ENCODE assay signal across 11 cellular contexts in the genomic region with DNA sequence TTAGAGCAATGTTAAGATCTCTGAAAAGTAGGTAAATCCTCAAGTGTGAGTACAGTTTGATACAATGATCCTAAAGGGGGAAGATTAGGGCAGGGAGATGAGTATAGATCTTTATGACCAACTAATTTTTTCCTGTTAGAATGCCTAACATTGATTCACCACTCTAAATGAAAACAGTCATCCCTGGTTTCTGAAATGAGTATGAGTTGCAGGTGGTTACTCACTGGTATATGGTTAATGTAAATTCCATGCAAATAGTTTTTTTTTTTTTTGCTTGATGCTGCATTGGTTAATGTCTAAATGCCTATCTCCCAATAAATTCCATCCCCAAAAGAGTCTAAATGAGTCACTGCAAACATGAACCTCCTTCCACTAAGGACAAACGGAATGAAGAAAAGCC. TPM values are rescaled to one million over a fixed set of nuclear protein-coding genes. Genes with fewer than 3 reads are reported as not detected.
A peak's percentile ranks its signal among the peaks of the same experiment; 100 is the strongest.
DNase-seq lines count a peak whose midpoint lies in the region; ATAC-seq and TF ChIP-seq lines count a peak whose summit lies in the region.
"Had no signal": no experiment of that assay in that cellular context is flagged by ENCODE, and none has a peak within 500 bp of the region (broad histone marks: within the 10 kb centered on the region; RNA-seq: fewer than 3 reads in every experiment).

No MANE protein-coding gene starts in this region.

- DNase-seq in Daoy (ENCODE audit: low read depth) (peak; percentile 12), upper lobe of right lung (no peak), uterus (no peak)
- no peak for DNase-seq in activated CD4-positive, alpha-beta T cell treated with anti-CD3 and anti-CD28 coated beads for 4 hours
- DNase-seq in activated T-cell treated with anti-CD3 and anti-CD28 coated beads, Interleukin-2, amount 50 U/mL, for 1 hour, result no peak
- DNase-seq: stimulated activated CD4-positive, alpha-beta T cell treated with anti-CD3 and anti-CD28 coated beads, Interleukin-12 subunit alpha, Interleukin-12 subunit beta, amount 100 ng/mL, for 4 hours; SW 1271 had no signal

- intact Hi-C loops in upper lobe of right lung (cut with DNase I) (no loop called here), uterus (cut with DNase I; ENCODE audit: low total_unique reads) (no loop called here)

- H3K9me3 ChIP-seq in upper lobe of right lung (no peaks in the 10 kb centered on the region), uterus (no peaks in the 10 kb centered on the region)
- H3K9me3 ChIP-seq: tibial nerve had no signal

- H3K36me3 ChIP-seq in upper lobe of right lung (no peaks in the 10 kb centered on the region), uterus (no peaks in the 10 kb centered on the region)
- H3K36me3 ChIP-seq: tibial nerve had no signal

- no peak for TF ChIP-seq POLR2A in uterus (IDR thresholded peaks at IDR 0.05)

- H3K4me1 ChIP-seq in upper lobe of right lung, result no peaks in the 10 kb centered on the region
- no peaks in the 10 kb centered on the region for H3K4me1 ChIP-seq in uterus
- H3K4me1 ChIP-seq: tibial nerve had no signal

- TF ChIP-seq CTCF in upper lobe of right lung (IDR thresholded peaks at IDR 0.05) (no peak), uterus (IDR thresholded peaks at IDR 0.05) (no peak)

- H3K4me3 ChIP-seq in upper lobe of right lung (no peak overlapping the region), uterus (no peak overlapping the region)
- H3K4me3 ChIP-seq: tibial nerve had no signal

- H3K27me3 ChIP-seq in upper lobe of right lung (no peaks in the 10 kb centered on the region), uterus (no peaks in the 10 kb centered on the region)

- ATAC-seq in GM19395 (IDR thresholded peaks at IDR 0.05; ENCODE audit: unreplicated experiment) (peak; percentile 58), HG03025 (IDR thresholded peaks at IDR 0.05; ENCODE audit: low FRiP score, unreplicated experiment) (peak; percentile 45), SK-N-SH treated with all-trans-retinoic acid at 6 μM for 48 hours (peak; percentile 56), upper lobe of right lung (no peak)

- H3K27ac ChIP-seq in upper lobe of right lung, result no peak overlapping the region
- H3K27ac ChIP-seq in uterus, result no peak overlapping the region
- H3K27ac ChIP-seq: tibial nerve had no signal

TF ChIP-seq in SK-N-SH treated with all-trans-retinoic acid at 6 μM for 48 hours, 23 proteins besides CTCF, POLR2A, EP300 and RAD21:
- TF ChIP-seq ZNF8 (CRISPR knock-in tag; IDR thresholded peaks at IDR 0.05) (no peak), ISL1 (CRISPR knock-in tag; IDR thresholded peaks at IDR 0.05) (no peak), BACH2 (CRISPR knock-in tag; IDR thresholded peaks at IDR 0.05; ENCODE audit: borderline replicate concordance) (no peak), RARB (CRISPR knock-in tag; IDR thresholded peaks at IDR 0.05) (no peak), ESRRG (CRISPR knock-in tag; IDR thresholded peaks at IDR 0.05) (no peak), GLIS3 (CRISPR knock-in tag; IDR thresholded peaks at IDR 0.05) (no peak), TOX (CRISPR knock-in tag; IDR thresholded peaks at IDR 0.05; ENCODE audit: borderline replicate concordance) (no peak), PPARA (CRISPR knock-in tag; IDR thresholded peaks at IDR 0.05; ENCODE audit: borderline replicate concordance) (no peak), OSR1 (CRISPR knock-in tag; IDR thresholded peaks at IDR 0.05) (no peak), ZNF565 (CRISPR knock-in tag; conservative IDR thresholded peaks at IDR 0.05; ENCODE audit: low read depth) (no peak), ZNF70 (CRISPR knock-in tag; IDR thresholded peaks at IDR 0.05) (no peak), ZC3H10 (CRISPR knock-in tag; IDR thresholded peaks at IDR 0.05) (no peak), ZFP30 (CRISPR knock-in tag; IDR thresholded peaks at IDR 0.05) (no peak), SNAI2 (CRISPR knock-in tag; IDR thresholded peaks at IDR 0.05) (no peak), TCF4 (CRISPR knock-in tag; IDR thresholded peaks at IDR 0.05; ENCODE audit: borderline replicate concordance) (no peak), CSDC2 (CRISPR knock-in tag; IDR thresholded peaks at IDR 0.05) (no peak)
- TF ChIP-seq, protein P1, sequence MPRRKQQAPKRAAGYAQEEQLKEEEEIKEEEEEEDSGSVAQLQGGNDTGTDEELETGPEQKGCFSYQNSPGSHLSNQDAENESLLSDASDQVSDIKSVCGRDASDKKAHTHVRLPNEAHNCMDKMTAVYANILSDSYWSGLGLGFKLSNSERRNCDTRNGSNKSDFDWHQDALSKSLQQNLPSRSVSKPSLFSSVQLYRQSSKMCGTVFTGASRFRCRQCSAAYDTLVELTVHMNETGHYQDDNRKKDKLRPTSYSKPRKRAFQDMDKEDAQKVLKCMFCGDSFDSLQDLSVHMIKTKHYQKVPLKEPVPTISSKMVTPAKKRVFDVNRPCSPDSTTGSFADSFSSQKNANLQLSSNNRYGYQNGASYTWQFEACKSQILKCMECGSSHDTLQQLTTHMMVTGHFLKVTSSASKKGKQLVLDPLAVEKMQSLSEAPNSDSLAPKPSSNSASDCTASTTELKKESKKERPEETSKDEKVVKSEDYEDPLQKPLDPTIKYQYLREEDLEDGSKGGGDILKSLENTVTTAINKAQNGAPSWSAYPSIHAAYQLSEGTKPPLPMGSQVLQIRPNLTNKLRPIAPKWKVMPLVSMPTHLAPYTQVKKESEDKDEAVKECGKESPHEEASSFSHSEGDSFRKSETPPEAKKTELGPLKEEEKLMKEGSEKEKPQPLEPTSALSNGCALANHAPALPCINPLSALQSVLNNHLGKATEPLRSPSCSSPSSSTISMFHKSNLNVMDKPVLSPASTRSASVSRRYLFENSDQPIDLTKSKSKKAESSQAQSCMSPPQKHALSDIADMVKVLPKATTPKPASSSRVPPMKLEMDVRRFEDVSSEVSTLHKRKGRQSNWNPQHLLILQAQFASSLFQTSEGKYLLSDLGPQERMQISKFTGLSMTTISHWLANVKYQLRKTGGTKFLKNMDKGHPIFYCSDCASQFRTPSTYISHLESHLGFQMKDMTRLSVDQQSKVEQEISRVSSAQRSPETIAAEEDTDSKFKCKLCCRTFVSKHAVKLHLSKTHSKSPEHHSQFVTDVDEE (CRISPR knock-in tag; IDR thresholded peaks at IDR 0.05), result no peak
- TF ChIP-seq, protein P2, sequence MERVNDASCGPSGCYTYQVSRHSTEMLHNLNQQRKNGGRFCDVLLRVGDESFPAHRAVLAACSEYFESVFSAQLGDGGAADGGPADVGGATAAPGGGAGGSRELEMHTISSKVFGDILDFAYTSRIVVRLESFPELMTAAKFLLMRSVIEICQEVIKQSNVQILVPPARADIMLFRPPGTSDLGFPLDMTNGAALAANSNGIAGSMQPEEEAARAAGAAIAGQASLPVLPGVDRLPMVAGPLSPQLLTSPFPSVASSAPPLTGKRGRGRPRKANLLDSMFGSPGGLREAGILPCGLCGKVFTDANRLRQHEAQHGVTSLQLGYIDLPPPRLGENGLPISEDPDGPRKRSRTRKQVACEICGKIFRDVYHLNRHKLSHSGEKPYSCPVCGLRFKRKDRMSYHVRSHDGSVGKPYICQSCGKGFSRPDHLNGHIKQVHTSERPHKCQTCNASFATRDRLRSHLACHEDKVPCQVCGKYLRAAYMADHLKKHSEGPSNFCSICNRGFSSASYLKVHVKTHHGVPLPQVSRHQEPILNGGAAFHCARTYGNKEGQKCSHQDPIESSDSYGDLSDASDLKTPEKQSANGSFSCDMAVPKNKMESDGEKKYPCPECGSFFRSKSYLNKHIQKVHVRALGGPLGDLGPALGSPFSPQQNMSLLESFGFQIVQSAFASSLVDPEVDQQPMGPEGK (CRISPR knock-in tag; IDR thresholded peaks at IDR 0.05; ENCODE audit: borderline replicate concordance), result no peak
- TF ChIP-seq, protein P3, sequence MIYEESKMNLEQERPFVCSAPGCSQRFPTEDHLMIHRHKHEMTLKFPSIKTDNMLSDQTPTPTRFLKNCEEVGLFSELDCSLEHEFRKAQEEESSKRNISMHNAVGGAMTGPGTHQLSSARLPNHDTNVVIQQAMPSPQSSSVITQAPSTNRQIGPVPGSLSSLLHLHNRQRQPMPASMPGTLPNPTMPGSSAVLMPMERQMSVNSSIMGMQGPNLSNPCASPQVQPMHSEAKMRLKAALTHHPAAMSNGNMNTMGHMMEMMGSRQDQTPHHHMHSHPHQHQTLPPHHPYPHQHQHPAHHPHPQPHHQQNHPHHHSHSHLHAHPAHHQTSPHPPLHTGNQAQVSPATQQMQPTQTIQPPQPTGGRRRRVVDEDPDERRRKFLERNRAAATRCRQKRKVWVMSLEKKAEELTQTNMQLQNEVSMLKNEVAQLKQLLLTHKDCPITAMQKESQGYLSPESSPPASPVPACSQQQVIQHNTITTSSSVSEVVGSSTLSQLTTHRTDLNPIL (CRISPR knock-in tag; IDR thresholded peaks at IDR 0.05; ENCODE audit: low read depth), result no peak
- TF ChIP-seq, protein P4, sequence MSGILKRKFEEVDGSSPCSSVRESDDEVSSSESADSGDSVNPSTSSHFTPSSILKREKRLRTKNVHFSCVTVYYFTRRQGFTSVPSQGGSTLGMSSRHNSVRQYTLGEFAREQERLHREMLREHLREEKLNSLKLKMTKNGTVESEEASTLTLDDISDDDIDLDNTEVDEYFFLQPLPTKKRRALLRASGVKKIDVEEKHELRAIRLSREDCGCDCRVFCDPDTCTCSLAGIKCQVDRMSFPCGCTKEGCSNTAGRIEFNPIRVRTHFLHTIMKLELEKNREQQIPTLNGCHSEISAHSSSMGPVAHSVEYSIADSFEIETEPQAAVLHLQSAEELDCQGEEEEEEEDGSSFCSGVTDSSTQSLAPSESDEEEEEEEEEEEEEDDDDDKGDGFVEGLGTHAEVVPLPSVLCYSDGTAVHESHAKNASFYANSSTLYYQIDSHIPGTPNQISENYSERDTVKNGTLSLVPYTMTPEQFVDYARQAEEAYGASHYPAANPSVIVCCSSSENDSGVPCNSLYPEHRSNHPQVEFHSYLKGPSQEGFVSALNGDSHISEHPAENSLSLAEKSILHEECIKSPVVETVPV (CRISPR knock-in tag; IDR thresholded peaks at IDR 0.05), result no peak

RNA-seq across cellular contexts. Expression of a gene that starts 55.0 kb away (rescaled TPM):
- total RNA-seq in Daoy (2014; rRNA removed; shearing (Covaris generic)), result 17.2 and 18.1 TPM in 2 replicates
- total RNA-seq in upper lobe of right lung, result 0.38 TPM
- 1 to 10 TPM in 1 of 4 donors, under 1 TPM in 1, not detected in 2; 0.55 to 8.2 TPM for total RNA-seq in uterus
- total RNA-seq: tibial nerve had no signal

RNA-seq across cellular contexts. Expression of a gene that starts 57.3 kb away (rescaled TPM):
- 1.4 and 1.7 TPM in 2 replicates for total RNA-seq in Daoy (2014; rRNA removed; shearing (Covaris generic))
- total RNA-seq in upper lobe of right lung (0.29 TPM), uterus (not detected)
- total RNA-seq: tibial nerve had no signal
